In the genomic region with DNA sequence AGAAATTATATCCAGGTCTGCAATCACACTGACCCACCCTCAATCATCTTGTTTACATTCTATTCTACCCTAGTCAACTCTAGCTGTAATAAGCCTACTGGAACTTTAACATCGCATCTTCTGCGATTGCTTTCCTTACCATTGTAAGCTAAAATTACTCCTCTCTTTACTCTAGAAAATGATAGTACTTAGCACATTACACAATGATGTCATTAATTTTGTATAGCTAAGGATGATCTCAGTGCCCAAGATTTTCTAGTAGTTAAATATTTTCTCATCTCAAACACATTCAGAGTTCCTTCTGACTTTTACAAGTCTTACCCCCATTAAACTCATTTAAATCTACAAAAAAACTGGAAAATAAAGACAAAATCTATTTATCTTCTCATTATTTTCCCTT, we compare ENCODE assay signal across 1 cellular context.
A peak's percentile ranks its signal among the peaks of the same experiment; 100 is the strongest.
TF ChIP-seq lines count a peak whose summit lies in the region.

No MANE protein-coding gene starts in this region.

TF ChIP-seq in IMR-90, 13 proteins besides CTCF, POLR2A, EP300 and RAD21:
- TF ChIP-seq SMC3 (IDR thresholded peaks at IDR 0.05; ENCODE audit: low read depth, low read length) (no peak), MAFK (IDR thresholded peaks at IDR 0.05; ENCODE audit: low read depth, low read length) (no peak), CEBPB (IDR thresholded peaks at IDR 0.05; ENCODE audit: low read depth, low read length) (peak; percentile 36; the same call in 1 of the 2 replicates), MAZ (IDR thresholded peaks at IDR 0.05; ENCODE audit: borderline replicate concordance, low read depth, low read length) (no peak), RCOR1 (IDR thresholded peaks at IDR 0.05; ENCODE audit: insufficient replicate concordance, low read length) (no peak), NFE2L2 (IDR thresholded peaks at IDR 0.05; ENCODE audit: low read depth, low read length) (no peak)
- TF ChIP-seq, protein P1, sequence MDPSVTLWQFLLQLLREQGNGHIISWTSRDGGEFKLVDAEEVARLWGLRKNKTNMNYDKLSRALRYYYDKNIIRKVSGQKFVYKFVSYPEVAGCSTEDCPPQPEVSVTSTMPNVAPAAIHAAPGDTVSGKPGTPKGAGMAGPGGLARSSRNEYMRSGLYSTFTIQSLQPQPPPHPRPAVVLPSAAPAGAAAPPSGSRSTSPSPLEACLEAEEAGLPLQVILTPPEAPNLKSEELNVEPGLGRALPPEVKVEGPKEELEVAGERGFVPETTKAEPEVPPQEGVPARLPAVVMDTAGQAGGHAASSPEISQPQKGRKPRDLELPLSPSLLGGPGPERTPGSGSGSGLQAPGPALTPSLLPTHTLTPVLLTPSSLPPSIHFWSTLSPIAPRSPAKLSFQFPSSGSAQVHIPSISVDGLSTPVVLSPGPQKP (IDR thresholded peaks at IDR 0.05; ENCODE audit: borderline replicate concordance, low read depth, low read length): no peak
